ENCODE assay signal across 8 cellular contexts in genomic region chr3:165196577-165197561, GRCh38. TPM values are rescaled to one million over a fixed set of nuclear protein-coding genes. Genes with fewer than 3 reads are reported as not detected.
DNase-seq lines count a peak whose midpoint lies in the region; ATAC-seq, FAIRE-seq and TF ChIP-seq lines count a peak whose summit lies in the region.

No MANE protein-coding gene starts in this region.

- H3K23me2 ChIP-seq in H1 (ENCODE audit: low read depth, low read length) = peaks cover 33% of the 10 kb centered on the region

- H3K36me3 Mint-ChIP-seq in nephron (ENCODE audit: low read depth) = no peaks in the 10 kb centered on the region

- H3K27ac ChIP-seq in H1 (ENCODE audit: low read depth, low read length) (no peak overlapping the region), OCI-LY7 (ENCODE audit: low read depth, low read length, poor library complexity, severe bottlenecking) (no peak overlapping the region)

- no peak overlapping the region for H4K5ac ChIP-seq in H1 (ENCODE audit: insufficient read length, low read depth, low read length)

- H2BK120ac ChIP-seq in H1 (replicated peaks; ENCODE audit: low read depth, low read length) = no peak overlapping the region

- no TSS peak for BruUV-seq in OCI-LY7 (replicated peaks; lab: Mats Ljungman, UMichigan)

- no peaks in the 10 kb centered on the region for H3K79me1 ChIP-seq in H1 (ENCODE audit: low read depth, low read length)

- H2BK12ac ChIP-seq in H1 (ENCODE audit: low read depth, low read length) = no peak overlapping the region

- H3K4ac ChIP-seq in H1 (replicated peaks; ENCODE audit: insufficient read length, low read depth, low read length) = no peak overlapping the region

- no peaks in the 10 kb centered on the region for H4K20me1 ChIP-seq in H1 (replicated peaks in 1 of 2; ENCODE audit: control insufficient read depth in 1 of 2, insufficient read depth in 2 of 2, low read length in 2 of 2)
- H4K20me1 ChIP-seq in OCI-LY7 (ENCODE audit: insufficient read depth, low read length) = no peaks in the 10 kb centered on the region

- peak overlapping the region; percentile 87 to 99 for H3K4me2 ChIP-seq in H1 (ENCODE audit: insufficient read depth in 1 of 2, low read depth in 2 of 2, low read length in 2 of 2)
- no peak overlapping the region for H3K4me2 ChIP-seq in OCI-LY7 (ENCODE audit: low read length)

- peaks cover 6 to 41% (median 35%) of the 10 kb centered on the region in 4 experiments for H3K27me3 ChIP-seq in H1 (replicated peaks in 1 of 4; ENCODE audit: control insufficient read depth in 3 of 4, extremely low read depth in 1 of 4, insufficient read depth in 3 of 4, low read length in 3 of 4)

- CTCF ChIA-PET in H1 (lab: Charles Lee; ENCODE audit: partially characterized antibody) = interaction anchor here (0.6 to 1.2 kb wide), 2 partner anchors 10 to 570 kb away, joined by 3 to 6 read pairs; no protein-coding TSS in a partner anchor
- CTCF ChIA-PET in OCI-LY7 (lab: Charles Lee; ENCODE audit: unreplicated experiment) = no interaction called here

- H2AFZ ChIP-seq in H1 (ENCODE audit: low read length) (peak overlapping the region; percentile 99), OCI-LY7 (ENCODE audit: low read length) (no peak overlapping the region)

- POLR2A ChIA-PET in H1 (lab: Charles Lee; ENCODE audit: partially characterized antibody) (interaction anchor here (0.7 kb wide), 1 partner anchor 1089 kb away, joined by 3 read pairs; no protein-coding TSS in a partner anchor), OCI-LY7 (lab: Charles Lee) (interaction anchor here (0.7 kb wide), 1 partner anchor 1398 kb away, joined by 3 read pairs; no protein-coding TSS in a partner anchor)

- DNase-seq in COR-L47 (lab: John Stamatoyannopoulos, UW) (peak; percentile 53), NCI-H2081 (lab: John Stamatoyannopoulos, UW) (peak; percentile 65 to 74), H1 (ENCODE audit: low read depth in 1 of 2, low spot score in 2 of 2) (peak in 1 of 2 experiments; percentile 51), dedifferentiated amniotic fluid mesenchymal stem cell (ENCODE audit: extremely low spot score) (no peak), OCI-LY7 (ENCODE audit: low spot score) (no peak)

- ATAC-seq in GM18511 (IDR thresholded peaks at IDR 0.05; ENCODE audit: unreplicated experiment) (no peak), GM19023 (IDR thresholded peaks at IDR 0.05; ENCODE audit: unreplicated experiment) (no peak)

- no peak overlapping the region for H3K27ac Mint-ChIP-seq in nephron

- H3K9ac ChIP-seq in H1 (replicated peaks in 1 of 4; ENCODE audit: extremely low read depth in 1 of 4, low read depth in 3 of 4, low read length in 3 of 4) = peak overlapping the region in 1 of 4 experiments; percentile 64; a peak in 2 of 7 replicates

- peaks cover 85% of the 10 kb centered on the region for H3K27me3 Mint-ChIP-seq in nephron (ENCODE audit: low read depth)

- no peak for FAIRE-seq in H1 (lab: Jason Lieb, UNC)

- no peak overlapping the region for H3K14ac ChIP-seq in H1 (ENCODE audit: insufficient read length)

- no peak overlapping the region for H2AK5ac ChIP-seq in H1 (ENCODE audit: low read depth, low read length)

- H3K9me2 ChIP-seq in OCI-LY7 (ENCODE audit: insufficient read depth, low read length) = no peaks in the 10 kb centered on the region

- H3K36me3 ChIP-seq in H1 (ENCODE audit: control insufficient read depth in 2 of 4, insufficient read depth in 4 of 4, low read length in 3 of 4) (no peaks in the 10 kb centered on the region), OCI-LY7 (ENCODE audit: insufficient read depth, low read length) (no peaks in the 10 kb centered on the region)

- peak overlapping the region; percentile 86 to 91 (median 86) for H3K4me3 Mint-ChIP-seq in nephron

- H3K4me1 ChIP-seq in H1 (replicated peaks in 1 of 4; ENCODE audit: control insufficient read depth in 3 of 4, insufficient read depth in 4 of 4, low read length in 3 of 4) (peaks cover 0 to 11% (median 1%) of the 10 kb centered on the region in 4 experiments; a peak in 5 of 7 replicates), OCI-LY7 (ENCODE audit: insufficient read depth, low read length, poor library complexity, severe bottlenecking) (no peaks in the 10 kb centered on the region)

- H2BK5ac ChIP-seq in H1 (ENCODE audit: low read depth, low read length) = no peak overlapping the region

- H3K56ac ChIP-seq in H1 (replicated peaks; ENCODE audit: insufficient read length, low read depth, low read length) = no peak overlapping the region

- H3K23ac ChIP-seq in H1 (ENCODE audit: insufficient read length) = no peak overlapping the region

- no peak for TF ChIP-seq EP300 in H1 (IDR thresholded peaks at IDR 0.05; ENCODE audit: borderline replicate concordance in 1 of 2, low read depth in 2 of 2, low read length in 2 of 2)

- no peak overlapping the region; the same call in 1 of the 2 replicates for H3K18ac ChIP-seq in H1 (ENCODE audit: extremely low read depth, low read length)

- H2BK20ac ChIP-seq in H1 (ENCODE audit: low read length) = no peak overlapping the region

- no peak overlapping the region for H4K8ac ChIP-seq in H1 (ENCODE audit: extremely low read depth, insufficient read depth, low read length)

- WGBS in H1 (ENCODE audit: extremely low coverage in 1 of 2, insufficient coverage in 1 of 2, insufficient read length in 1 of 2, insufficient replicate concordance in 2 of 2, low coverage in 1 of 2, low lambda C conversion rate in 2 of 2, missing lambda C conversion rate in 1 of 2), 2 experiments = 5% methylated on average over 43 of the region's 52 CpGs; no CpG with 5 or more reads in 1 of the 2 experiments

- TF ChIP-seq CTCF in H1 (IDR thresholded peaks at IDR 0.05; ENCODE audit: control extremely low read depth in 1 of 3, insufficient read depth in 1 of 3, low read depth in 1 of 3, low read length in 3 of 3) = no peak
- no peak for TF ChIP-seq CTCF in nephron (IDR thresholded peaks at IDR 0.05; ENCODE audit: unreplicated experiment in 3 of 3)
- no peak for TF ChIP-seq CTCF in OCI-LY7 (conservative IDR thresholded peaks at IDR 0.05; ENCODE audit: low read length)

- no peaks in the 10 kb centered on the region for H3K9me3 Mint-ChIP-seq in nephron

- H4K91ac ChIP-seq in H1 (replicated peaks; ENCODE audit: insufficient read length, low read length) = no peak overlapping the region

- no peaks in the 10 kb centered on the region for H3K79me2 ChIP-seq in H1 (ENCODE audit: control insufficient read depth in 1 of 2, insufficient read depth in 2 of 2, low read length in 2 of 2)
- H3K79me2 ChIP-seq in OCI-LY7 (ENCODE audit: insufficient read depth, low read depth, low read length) = no peaks in the 10 kb centered on the region

- H3K4me3 ChIP-seq in H1 (ENCODE audit: extremely low read depth in 1 of 4, insufficient read depth in 2 of 4, low read depth in 3 of 4, low read length in 4 of 4) (peak overlapping the region; percentile 83 to 85 (median 83)), OCI-LY7 (ENCODE audit: low read depth, low read length, poor library complexity, severe bottlenecking) (no peak overlapping the region)

- H2BK15ac ChIP-seq in H1 (ENCODE audit: low read length) = no peak overlapping the region

- TF ChIP-seq RAD21 in H1 (IDR thresholded peaks at IDR 0.05 in 1 of 2, conservative IDR thresholded peaks at IDR 0.05 in 1 of 2; ENCODE audit: low read depth in 2 of 2, low read length in 2 of 2) = no peak

- TF ChIP-seq POLR2A in H1 (IDR thresholded peaks at IDR 0.05; ENCODE audit: control extremely low read depth in 1 of 2, low read depth in 2 of 2, low read length in 2 of 2) = no peak

- intact Hi-C loops in OCI-LY7 (cut with micrococcal nuclease; ENCODE audit: unreplicated experiment) = no loop called here

- H3K9me3 ChIP-seq in H1 (ENCODE audit: insufficient read depth in 2 of 2, low read depth in 1 of 2, low read length in 1 of 2) (no peaks in the 10 kb centered on the region), OCI-LY7 (ENCODE audit: low read length) (no peaks in the 10 kb centered on the region)

- H3K4me1 Mint-ChIP-seq in nephron = peaks cover 43% of the 10 kb centered on the region

TF ChIP-seq in H1, 55 proteins besides CTCF, POLR2A, EP300 and RAD21 (continues in another document):
- no peak for TF ChIP-seq POLR2AphosphoS5 (IDR thresholded peaks at IDR 0.05; ENCODE audit: low read depth, low read length)
- no peak for TF ChIP-seq SAP30 (IDR thresholded peaks at IDR 0.05; ENCODE audit: insufficient read depth, insufficient replicate concordance, low read length)
- TF ChIP-seq NANOG (IDR thresholded peaks at IDR 0.05; ENCODE audit: insufficient read depth, low read depth, low read length, poor library complexity, severe bottlenecking) = no peak
- peak; percentile 70; the same call in 1 of the 2 replicates for TF ChIP-seq JUND (IDR thresholded peaks at IDR 0.05; ENCODE audit: low read length)
- peak; percentile 83 for TF ChIP-seq RNF2 (IDR thresholded peaks at IDR 0.05; ENCODE audit: borderline replicate concordance, low read depth, low read length, missing control alignments, poor library complexity, severe bottlenecking)
- TF ChIP-seq RBBP5 (IDR thresholded peaks at IDR 0.05; ENCODE audit: borderline replicate concordance, low read depth, low read length) = 0 out of 2 replicates have a peak, but pooled peaks have one; percentile 37
- TF ChIP-seq HDAC2 (IDR thresholded peaks at IDR 0.05; ENCODE audit: borderline replicate concordance in 1 of 2, low read depth in 2 of 2, low read length in 2 of 2) = no peak
- TF ChIP-seq TAF1 (IDR thresholded peaks at IDR 0.05; ENCODE audit: low read depth, low read length) = no peak
- TF ChIP-seq EZH2 (IDR thresholded peaks at IDR 0.05; ENCODE audit: low read depth, low read length, severe bottlenecking) = peak; percentile 77
- TF ChIP-seq GTF2F1 (IDR thresholded peaks at IDR 0.05; ENCODE audit: borderline replicate concordance, low read depth, low read length) = no peak
- no peak for TF ChIP-seq MAFK (IDR thresholded peaks at IDR 0.05; ENCODE audit: low read depth, low read length)
- no peak for TF ChIP-seq FOSL1 (IDR thresholded peaks at IDR 0.05; ENCODE audit: insufficient read depth, low read depth, low read length)
- TF ChIP-seq CEBPB (IDR thresholded peaks at IDR 0.05; ENCODE audit: low read depth, low read length) = no peak
- TF ChIP-seq SUZ12 (IDR thresholded peaks at IDR 0.05; ENCODE audit: low read length) = peak; percentile 85
- TF ChIP-seq YY1 (IDR thresholded peaks at IDR 0.05; ENCODE audit: low read depth, low read length) = no peak

RNA-seq across cellular contexts. Expression of gene SLITRK3, which starts 0.7 kb away (rescaled TPM):
- total RNA-seq in H1 (2021; fragmentation: NEBNext Ultra II Directional; extraction: Animal tissue kit (Norgen Biotek cat#: 25700)) = 3.2 and 3.4 TPM in 2 replicates
- 0.71 and 1.1 TPM in 2 replicates for polyA plus RNA-seq in H1 (2011; rRNA removed)
- polyA plus RNA-seq in H1 (2011; cell fraction: cytosol; rRNA removed) = 1.2 TPM
- 1.5 TPM for polyA plus RNA-seq in H1 (2011; cell fraction: nucleus; rRNA removed)
- 1.3 to 1.8 TPM (median 1.6 TPM) in 4 replicates for polyA plus RNA-seq in H1 (2012, experiment 1 of 2)
- polyA plus RNA-seq in H1 (2012, experiment 2 of 2) = 0.63 TPM
- polyA plus RNA-seq in H1 (2013, experiment 1 of 2) = 3.2 TPM
- polyA plus RNA-seq in H1 (2013, experiment 2 of 2) = 2.7 TPM
- polyA minus RNA-seq in H1 (2011; rRNA and poly(A)+ RNA removed) = 3.0 and 3.9 TPM in 2 replicates
- 1.5 TPM for polyA minus RNA-seq in H1 (2011; cell fraction: cytosol; rRNA and poly(A)+ RNA removed)
- polyA minus RNA-seq in H1 (2011; cell fraction: nucleus; rRNA and poly(A)+ RNA removed) = 2.9 TPM
- not detected in 2 replicates for total RNA-seq in OCI-LY7 (2014; rRNA removed; shearing (Covaris generic))
- not detected in 2 replicates for total RNA-seq in OCI-LY7 (2022)

Comparison
In these comparisons a context has a peak if more than half of its experiments do, and no peak if none do; other contexts are left out.
1. DNase-seq: peak in COR-L47 (single experiment) and NCI-H2081 (2 of 2); none in dedifferentiated amniotic fluid mesenchymal stem cell (single experiment) and OCI-LY7 (single experiment).